Comparison of ENCODE assay signal across 21 cellular contexts in the genomic region with DNA sequence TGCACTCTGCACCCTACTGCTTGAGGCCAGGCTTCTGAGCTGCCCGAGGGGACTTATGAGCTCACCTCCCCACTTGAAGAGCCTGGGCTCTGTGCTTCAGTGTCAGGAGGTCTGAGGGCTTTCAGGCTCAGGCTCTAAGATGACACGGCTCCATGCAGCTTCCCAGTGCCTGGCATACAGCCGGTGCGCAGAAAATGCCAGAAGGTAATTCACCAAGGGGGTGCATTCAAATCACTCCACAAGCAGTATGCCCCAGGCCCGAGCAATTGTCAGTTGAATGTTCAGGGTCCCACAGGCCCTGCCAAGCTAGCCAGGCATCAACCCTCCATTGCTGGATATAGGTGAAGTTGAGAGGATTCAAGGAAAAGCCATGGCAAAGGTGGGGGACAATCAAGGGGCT. TPM values are rescaled to one million over a fixed set of nuclear protein-coding genes. Genes with fewer than 3 reads are reported as not detected.
"Had no signal": no experiment of that assay in that cellular context is flagged by ENCODE, and none has a peak within 500 bp of the region (broad histone marks: within the 10 kb centered on the region; RNA-seq: fewer than 3 reads in every experiment).

No MANE protein-coding gene starts in this region.

- H3K36me3 ChIP-seq: MG63 had no signal

- DNase-seq: IMR-90, Karpas-422, KG1, MG63, NCI-H1092, NCI-H1105 treated with DMSO at 0.1 percent for 48 hours, NCI-H1417 treated with DMSO at 0.1 percent for 48 hours, NCI-H146, NCI-H1694 treated with DMSO at 0.1 percent for 48 hours, NCI-H1930, NCI-H2081, NCI-H2107, NCI-H2227 treated with DMSO at 0.1 percent for 48 hours, NCI-H510A, NCI-H524 treated with DMSO at 0.1 percent for 48 hours, NCI-H69, NCI-H774, SHP77 had no signal

- ATAC-seq: HepG2 had no signal

- H3K9me3 ChIP-seq: MG63, SK-N-SH had no signal

- H3K4me3 ChIP-seq: MG63 had no signal

- H3K27me3 ChIP-seq: MG63 had no signal

RNA-seq across cellular contexts. Expression of gene WNT7A, which starts 56.7 kb away (rescaled TPM):
- total RNA-seq: HepG2, IMR-90, SK-MEL-5 had no signal
- polyA plus RNA-seq: HepG2, IMR-90, SK-N-SH had no signal
